ENCODE assay signal across 1 cellular context in the genomic region with DNA sequence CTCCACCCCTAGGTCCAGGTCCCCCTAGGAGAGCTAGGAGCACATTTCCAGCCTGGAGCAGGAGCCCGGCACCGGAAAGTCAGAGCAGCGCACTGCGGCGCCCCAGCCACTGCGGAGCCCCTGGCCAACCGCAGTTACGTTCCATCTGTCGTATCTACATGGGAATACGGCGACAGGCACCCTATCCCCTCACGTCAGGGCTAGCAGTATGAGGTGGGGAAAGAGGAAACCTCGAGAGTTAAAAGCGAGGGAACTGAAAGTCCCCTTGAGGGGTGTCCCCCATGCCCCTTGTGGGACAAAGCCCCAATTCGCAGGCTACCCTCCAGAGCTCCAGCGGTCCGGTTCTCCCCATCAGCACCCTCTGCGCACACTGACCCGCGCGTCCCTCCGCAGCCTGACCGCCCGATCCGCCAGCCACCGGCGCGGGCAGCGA.
A peak's percentile ranks its signal among the peaks of the same experiment; 100 is the strongest.
TF ChIP-seq lines count a peak whose summit lies in the region.

No MANE protein-coding gene starts in this region.

TF ChIP-seq in HEK293, 187 proteins besides CTCF, POLR2A, EP300 and RAD21 (continued from another document):
- TF ChIP-seq, protein P1, sequence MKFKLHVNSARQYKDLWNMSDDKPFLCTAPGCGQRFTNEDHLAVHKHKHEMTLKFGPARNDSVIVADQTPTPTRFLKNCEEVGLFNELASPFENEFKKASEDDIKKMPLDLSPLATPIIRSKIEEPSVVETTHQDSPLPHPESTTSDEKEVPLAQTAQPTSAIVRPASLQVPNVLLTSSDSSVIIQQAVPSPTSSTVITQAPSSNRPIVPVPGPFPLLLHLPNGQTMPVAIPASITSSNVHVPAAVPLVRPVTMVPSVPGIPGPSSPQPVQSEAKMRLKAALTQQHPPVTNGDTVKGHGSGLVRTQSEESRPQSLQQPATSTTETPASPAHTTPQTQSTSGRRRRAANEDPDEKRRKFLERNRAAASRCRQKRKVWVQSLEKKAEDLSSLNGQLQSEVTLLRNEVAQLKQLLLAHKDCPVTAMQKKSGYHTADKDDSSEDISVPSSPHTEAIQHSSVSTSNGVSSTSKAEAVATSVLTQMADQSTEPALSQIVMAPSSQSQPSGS (tag by site-specific recombination; IDR thresholded peaks at IDR 0.05; ENCODE audit: low read depth): no peak
- TF ChIP-seq KLF1 (tag by site-specific recombination; IDR thresholded peaks at IDR 0.05) (peak; percentile 6; the same call in 1 of the 2 replicates), KLF8 (tag by site-specific recombination; IDR thresholded peaks at IDR 0.05) (peak; percentile 37; the same call in 1 of the 2 replicates), ZNF366 (tag by site-specific recombination; conservative IDR thresholded peaks at IDR 0.05) (no peak), ZNF529 (tag by site-specific recombination; IDR thresholded peaks at IDR 0.05; ENCODE audit: insufficient replicate concordance) (no peak), GLIS1 (tag by site-specific recombination; IDR thresholded peaks at IDR 0.05) (peak; percentile 65; the same call in 1 of the 2 replicates), ZNF600 (tag by site-specific recombination; IDR thresholded peaks at IDR 0.05) (peak; percentile 86), ZNF394 (tag by site-specific recombination; IDR thresholded peaks at IDR 0.05; ENCODE audit: borderline replicate concordance) (0 out of 2 replicates have a peak, but pooled peaks have one; percentile 10), SP7 (tag by site-specific recombination; IDR thresholded peaks at IDR 0.05) (no peak), ZNF660 (tag by site-specific recombination; IDR thresholded peaks at IDR 0.05) (peak; percentile 44; the same call in 1 of the 2 replicates), ZNF501 (tag by site-specific recombination; IDR thresholded peaks at IDR 0.05) (peak; percentile 79), ZNF335 (tag by site-specific recombination; conservative IDR thresholded peaks at IDR 0.05) (peak; percentile 84), ZNF549 (tag by site-specific recombination; IDR thresholded peaks at IDR 0.05) (no peak), ZBTB8A (tag by site-specific recombination; IDR thresholded peaks at IDR 0.05) (peak; percentile 10), PRDM1 (tag by site-specific recombination; IDR thresholded peaks at IDR 0.05) (peak; percentile 73), ZXDB (tag by site-specific recombination; IDR thresholded peaks at IDR 0.05) (peak; percentile 14; the same call in 1 of the 2 replicates), MZF1 (tag by site-specific recombination; IDR thresholded peaks at IDR 0.05; ENCODE audit: borderline replicate concordance) (0 out of 2 replicates have a peak, but pooled peaks have one; percentile 35), IKZF3 (tag by site-specific recombination; IDR thresholded peaks at IDR 0.05) (peak; percentile 91; the same call in 1 of the 2 replicates), ZBTB48 (tag by site-specific recombination; IDR thresholded peaks at IDR 0.05) (peak; percentile 79; the same call in 1 of the 2 replicates), ZNF585B (tag by site-specific recombination; IDR thresholded peaks at IDR 0.05) (no peak), ZNF423 (tag by site-specific recombination; IDR thresholded peaks at IDR 0.05) (no peak), FEZF1 (tag by site-specific recombination; IDR thresholded peaks at IDR 0.05) (peak; percentile 71), ZFP37 (tag by site-specific recombination; IDR thresholded peaks at IDR 0.05) (no peak), ZBTB20 (tag by site-specific recombination; IDR thresholded peaks at IDR 0.05) (peak; percentile 78), ZBTB21 (tag by site-specific recombination; IDR thresholded peaks at IDR 0.05) (0 out of 2 replicates have a peak, but pooled peaks have one; percentile 23), ZNF175 (tag by site-specific recombination; IDR thresholded peaks at IDR 0.05) (no peak), SP2 (tag by site-specific recombination; IDR thresholded peaks at IDR 0.05) (0 out of 2 replicates have a peak, but pooled peaks have one; percentile 16)
- TF ChIP-seq, protein P2, sequence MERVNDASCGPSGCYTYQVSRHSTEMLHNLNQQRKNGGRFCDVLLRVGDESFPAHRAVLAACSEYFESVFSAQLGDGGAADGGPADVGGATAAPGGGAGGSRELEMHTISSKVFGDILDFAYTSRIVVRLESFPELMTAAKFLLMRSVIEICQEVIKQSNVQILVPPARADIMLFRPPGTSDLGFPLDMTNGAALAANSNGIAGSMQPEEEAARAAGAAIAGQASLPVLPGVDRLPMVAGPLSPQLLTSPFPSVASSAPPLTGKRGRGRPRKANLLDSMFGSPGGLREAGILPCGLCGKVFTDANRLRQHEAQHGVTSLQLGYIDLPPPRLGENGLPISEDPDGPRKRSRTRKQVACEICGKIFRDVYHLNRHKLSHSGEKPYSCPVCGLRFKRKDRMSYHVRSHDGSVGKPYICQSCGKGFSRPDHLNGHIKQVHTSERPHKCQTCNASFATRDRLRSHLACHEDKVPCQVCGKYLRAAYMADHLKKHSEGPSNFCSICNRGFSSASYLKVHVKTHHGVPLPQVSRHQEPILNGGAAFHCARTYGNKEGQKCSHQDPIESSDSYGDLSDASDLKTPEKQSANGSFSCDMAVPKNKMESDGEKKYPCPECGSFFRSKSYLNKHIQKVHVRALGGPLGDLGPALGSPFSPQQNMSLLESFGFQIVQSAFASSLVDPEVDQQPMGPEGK (tag by site-specific recombination; IDR thresholded peaks at IDR 0.05): peak; percentile 73
- TF ChIP-seq, protein P3, sequence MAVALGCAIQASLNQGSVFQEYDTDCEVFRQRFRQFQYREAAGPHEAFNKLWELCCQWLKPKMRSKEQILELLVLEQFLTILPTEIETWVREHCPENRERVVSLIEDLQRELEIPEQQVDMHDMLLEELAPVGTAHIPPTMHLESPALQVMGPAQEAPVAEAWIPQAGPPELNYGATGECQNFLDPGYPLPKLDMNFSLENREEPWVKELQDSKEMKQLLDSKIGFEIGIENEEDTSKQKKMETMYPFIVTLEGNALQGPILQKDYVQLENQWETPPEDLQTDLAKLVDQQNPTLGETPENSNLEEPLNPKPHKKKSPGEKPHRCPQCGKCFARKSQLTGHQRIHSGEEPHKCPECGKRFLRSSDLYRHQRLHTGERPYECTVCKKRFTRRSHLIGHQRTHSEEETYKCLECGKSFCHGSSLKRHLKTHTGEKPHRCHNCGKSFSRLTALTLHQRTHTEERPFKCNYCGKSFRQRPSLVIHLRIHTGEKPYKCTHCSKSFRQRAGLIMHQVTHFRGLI (tag by site-specific recombination; IDR thresholded peaks at IDR 0.05): peak; percentile 49; the same call in 1 of the 2 replicates
- TF ChIP-seq, protein P4, sequence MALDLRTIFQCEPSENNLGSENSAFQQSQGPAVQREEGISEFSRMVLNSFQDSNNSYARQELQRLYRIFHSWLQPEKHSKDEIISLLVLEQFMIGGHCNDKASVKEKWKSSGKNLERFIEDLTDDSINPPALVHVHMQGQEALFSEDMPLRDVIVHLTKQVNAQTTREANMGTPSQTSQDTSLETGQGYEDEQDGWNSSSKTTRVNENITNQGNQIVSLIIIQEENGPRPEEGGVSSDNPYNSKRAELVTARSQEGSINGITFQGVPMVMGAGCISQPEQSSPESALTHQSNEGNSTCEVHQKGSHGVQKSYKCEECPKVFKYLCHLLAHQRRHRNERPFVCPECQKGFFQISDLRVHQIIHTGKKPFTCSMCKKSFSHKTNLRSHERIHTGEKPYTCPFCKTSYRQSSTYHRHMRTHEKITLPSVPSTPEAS (tag by site-specific recombination; IDR thresholded peaks at IDR 0.05): peak; percentile 34; the same call in 1 of the 2 replicates
- TF ChIP-seq, protein P5, sequence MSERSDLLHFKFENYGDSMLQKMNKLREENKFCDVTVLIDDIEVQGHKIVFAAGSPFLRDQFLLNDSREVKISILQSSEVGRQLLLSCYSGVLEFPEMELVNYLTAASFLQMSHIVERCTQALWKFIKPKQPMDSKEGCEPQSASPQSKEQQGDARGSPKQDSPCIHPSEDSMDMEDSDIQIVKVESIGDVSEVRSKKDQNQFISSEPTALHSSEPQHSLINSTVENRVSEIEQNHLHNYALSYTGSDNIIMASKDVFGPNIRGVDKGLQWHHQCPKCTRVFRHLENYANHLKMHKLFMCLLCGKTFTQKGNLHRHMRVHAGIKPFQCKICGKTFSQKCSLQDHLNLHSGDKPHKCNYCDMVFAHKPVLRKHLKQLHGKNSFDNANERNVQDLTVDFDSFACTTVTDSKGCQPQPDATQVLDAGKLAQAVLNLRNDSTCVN (tag by site-specific recombination; optimal IDR thresholded peaks at IDR 0.05): peak; percentile 46
- TF ChIP-seq, protein P6, sequence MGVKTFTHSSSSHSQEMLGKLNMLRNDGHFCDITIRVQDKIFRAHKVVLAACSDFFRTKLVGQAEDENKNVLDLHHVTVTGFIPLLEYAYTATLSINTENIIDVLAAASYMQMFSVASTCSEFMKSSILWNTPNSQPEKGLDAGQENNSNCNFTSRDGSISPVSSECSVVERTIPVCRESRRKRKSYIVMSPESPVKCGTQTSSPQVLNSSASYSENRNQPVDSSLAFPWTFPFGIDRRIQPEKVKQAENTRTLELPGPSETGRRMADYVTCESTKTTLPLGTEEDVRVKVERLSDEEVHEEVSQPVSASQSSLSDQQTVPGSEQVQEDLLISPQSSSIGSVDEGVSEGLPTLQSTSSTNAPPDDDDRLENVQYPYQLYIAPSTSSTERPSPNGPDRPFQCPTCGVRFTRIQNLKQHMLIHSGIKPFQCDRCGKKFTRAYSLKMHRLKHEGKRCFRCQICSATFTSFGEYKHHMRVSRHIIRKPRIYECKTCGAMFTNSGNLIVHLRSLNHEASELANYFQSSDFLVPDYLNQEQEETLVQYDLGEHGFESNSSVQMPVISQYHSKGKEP (tag by site-specific recombination; IDR thresholded peaks at IDR 0.05): no peak
- TF ChIP-seq, protein P7, sequence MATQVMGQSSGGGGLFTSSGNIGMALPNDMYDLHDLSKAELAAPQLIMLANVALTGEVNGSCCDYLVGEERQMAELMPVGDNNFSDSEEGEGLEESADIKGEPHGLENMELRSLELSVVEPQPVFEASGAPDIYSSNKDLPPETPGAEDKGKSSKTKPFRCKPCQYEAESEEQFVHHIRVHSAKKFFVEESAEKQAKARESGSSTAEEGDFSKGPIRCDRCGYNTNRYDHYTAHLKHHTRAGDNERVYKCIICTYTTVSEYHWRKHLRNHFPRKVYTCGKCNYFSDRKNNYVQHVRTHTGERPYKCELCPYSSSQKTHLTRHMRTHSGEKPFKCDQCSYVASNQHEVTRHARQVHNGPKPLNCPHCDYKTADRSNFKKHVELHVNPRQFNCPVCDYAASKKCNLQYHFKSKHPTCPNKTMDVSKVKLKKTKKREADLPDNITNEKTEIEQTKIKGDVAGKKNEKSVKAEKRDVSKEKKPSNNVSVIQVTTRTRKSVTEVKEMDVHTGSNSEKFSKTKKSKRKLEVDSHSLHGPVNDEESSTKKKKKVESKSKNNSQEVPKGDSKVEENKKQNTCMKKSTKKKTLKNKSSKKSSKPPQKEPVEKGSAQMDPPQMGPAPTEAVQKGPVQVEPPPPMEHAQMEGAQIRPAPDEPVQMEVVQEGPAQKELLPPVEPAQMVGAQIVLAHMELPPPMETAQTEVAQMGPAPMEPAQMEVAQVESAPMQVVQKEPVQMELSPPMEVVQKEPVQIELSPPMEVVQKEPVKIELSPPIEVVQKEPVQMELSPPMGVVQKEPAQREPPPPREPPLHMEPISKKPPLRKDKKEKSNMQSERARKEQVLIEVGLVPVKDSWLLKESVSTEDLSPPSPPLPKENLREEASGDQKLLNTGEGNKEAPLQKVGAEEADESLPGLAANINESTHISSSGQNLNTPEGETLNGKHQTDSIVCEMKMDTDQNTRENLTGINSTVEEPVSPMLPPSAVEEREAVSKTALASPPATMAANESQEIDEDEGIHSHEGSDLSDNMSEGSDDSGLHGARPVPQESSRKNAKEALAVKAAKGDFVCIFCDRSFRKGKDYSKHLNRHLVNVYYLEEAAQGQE (tag by site-specific recombination; IDR thresholded peaks at IDR 0.05): peak; percentile 37; the same call in 1 of the 2 replicates
- TF ChIP-seq, protein P8, sequence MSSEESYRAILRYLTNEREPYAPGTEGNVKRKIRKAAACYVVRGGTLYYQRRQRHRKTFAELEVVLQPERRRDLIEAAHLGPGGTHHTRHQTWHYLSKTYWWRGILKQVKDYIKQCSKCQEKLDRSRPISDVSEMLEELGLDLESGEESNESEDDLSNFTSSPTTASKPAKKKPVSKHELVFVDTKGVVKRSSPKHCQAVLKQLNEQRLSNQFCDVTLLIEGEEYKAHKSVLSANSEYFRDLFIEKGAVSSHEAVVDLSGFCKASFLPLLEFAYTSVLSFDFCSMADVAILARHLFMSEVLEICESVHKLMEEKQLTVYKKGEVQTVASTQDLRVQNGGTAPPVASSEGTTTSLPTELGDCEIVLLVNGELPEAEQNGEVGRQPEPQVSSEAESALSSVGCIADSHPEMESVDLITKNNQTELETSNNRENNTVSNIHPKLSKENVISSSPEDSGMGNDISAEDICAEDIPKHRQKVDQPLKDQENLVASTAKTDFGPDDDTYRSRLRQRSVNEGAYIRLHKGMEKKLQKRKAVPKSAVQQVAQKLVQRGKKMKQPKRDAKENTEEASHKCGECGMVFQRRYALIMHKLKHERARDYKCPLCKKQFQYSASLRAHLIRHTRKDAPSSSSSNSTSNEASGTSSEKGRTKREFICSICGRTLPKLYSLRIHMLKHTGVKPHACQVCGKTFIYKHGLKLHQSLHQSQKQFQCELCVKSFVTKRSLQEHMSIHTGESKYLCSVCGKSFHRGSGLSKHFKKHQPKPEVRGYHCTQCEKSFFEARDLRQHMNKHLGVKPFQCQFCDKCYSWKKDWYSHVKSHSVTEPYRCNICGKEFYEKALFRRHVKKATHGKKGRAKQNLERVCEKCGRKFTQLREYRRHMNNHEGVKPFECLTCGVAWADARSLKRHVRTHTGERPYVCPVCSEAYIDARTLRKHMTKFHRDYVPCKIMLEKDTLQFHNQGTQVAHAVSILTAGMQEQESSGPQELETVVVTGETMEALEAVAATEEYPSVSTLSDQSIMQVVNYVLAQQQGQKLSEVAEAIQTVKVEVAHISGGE (tag by site-specific recombination; conservative IDR thresholded peaks at IDR 0.05; ENCODE audit: low read depth): peak; percentile 50; the same call in 1 of the 2 replicates
